21 cellular contexts compared by ENCODE assay signal in genomic region chr14:26088260-26088659, GRCh38.
"Had no signal": no experiment of that assay in that cellular context is flagged by ENCODE, and none has a peak within 500 bp of the region (broad histone marks: within the 10 kb centered on the region; RNA-seq: fewer than 3 reads in every experiment).

No MANE protein-coding gene starts in this region.

- H3K4me3 Mint-ChIP-seq: activated T-helper 17 cell treated with anti-CD3 and anti-CD28 coated beads, Interleukin-2, amount 50 U/mL, for 72 hours; dendritic cell treated with granulocyte-macrophage colony-stimulating factor and Interleukin-4, amounts not matched to agents 40 ng/mL and 50 ng/mL, for 4 days; effector memory CD8-positive, alpha-beta T cell; memory B cell; naive thymus-derived CD8-positive, alpha-beta T cell; stimulated activated effector memory CD8-positive, alpha-beta T cell treated with anti-CD3 and anti-CD28 coated beads, Interleukin-12 subunit alpha, Interleukin-12 subunit beta, amount 100 ng/mL, for 72 hours had no signal

- ATAC-seq: activated T-helper 17 cell treated with anti-CD3 and anti-CD28 coated beads, Interleukin-2, amount 50 U/mL, for 72 hours; effector memory CD8-positive, alpha-beta T cell; heart left ventricle; left ventricle myocardium superior; naive thymus-derived CD8-positive, alpha-beta T cell; stimulated activated effector memory CD8-positive, alpha-beta T cell treated with anti-CD3 and anti-CD28 coated beads, Interleukin-12 subunit alpha, Interleukin-12 subunit beta, amount 100 ng/mL, for 72 hours had no signal

- H3K36me3 ChIP-seq: brain microvascular endothelial cell, heart left ventricle, neutrophil had no signal

- H3K27me3 ChIP-seq: brain microvascular endothelial cell, heart left ventricle, neutrophil had no signal

- H3K4me1 Mint-ChIP-seq: activated T-helper 17 cell treated with anti-CD3 and anti-CD28 coated beads, Interleukin-2, amount 50 U/mL, for 72 hours; memory B cell; naive thymus-derived CD8-positive, alpha-beta T cell; stimulated activated effector memory CD8-positive, alpha-beta T cell treated with anti-CD3 and anti-CD28 coated beads, Interleukin-12 subunit alpha, Interleukin-12 subunit beta, amount 100 ng/mL, for 72 hours had no signal

- H3K36me3 Mint-ChIP-seq: memory B cell; naive thymus-derived CD8-positive, alpha-beta T cell; stimulated activated effector memory CD8-positive, alpha-beta T cell treated with anti-CD3 and anti-CD28 coated beads, Interleukin-12 subunit alpha, Interleukin-12 subunit beta, amount 100 ng/mL, for 72 hours had no signal

- H3K79me2 ChIP-seq: parathyroid adenoma had no signal

- H3K27ac ChIP-seq: brain microvascular endothelial cell, epithelial cell of prostate, heart left ventricle, neutrophil, parathyroid adenoma had no signal

- H3K4me1 ChIP-seq: heart left ventricle, parathyroid adenoma had no signal

- H3K9me3 ChIP-seq: neutrophil had no signal

- DNase-seq: activated CD4-positive, alpha-beta T cell treated with anti-CD3 and anti-CD28 coated beads for 1 hour; activated CD4-positive, alpha-beta T cell treated with anti-CD3 and anti-CD28 coated beads, Interleukin-2, amount 50 U/mL, for 4 hours; activated naive CD4-positive, alpha-beta T cell treated with Interleukin-2 at 50 U/mL for 16 hours; activated T-cell treated with anti-CD3 and anti-CD28 coated beads for 4 hours; anterior cingulate cortex; brain microvascular endothelial cell; effector memory CD8-positive, alpha-beta T cell; heart left ventricle; kidney glomerular epithelial cell; left ventricle myocardium superior; naive thymus-derived CD8-positive, alpha-beta T cell; stimulated activated CD4-positive, alpha-beta T cell treated with anti-CD3 and anti-CD28 coated beads, Interleukin-12 subunit alpha, Interleukin-12 subunit beta, amount 100 ng/mL, for 4 hours; stimulated activated CD4-positive, alpha-beta T cell treated with anti-CD3 and anti-CD28 coated beads, Interleukin-2, amount 100 ng/mL, for 24 hours; T-helper 9 cell had no signal

- H2AFZ ChIP-seq: parathyroid adenoma had no signal

- H3K27ac Mint-ChIP-seq: activated T-helper 17 cell treated with anti-CD3 and anti-CD28 coated beads, Interleukin-2, amount 50 U/mL, for 72 hours; dendritic cell treated with granulocyte-macrophage colony-stimulating factor and Interleukin-4, amounts not matched to agents 40 ng/mL and 50 ng/mL, for 4 days; effector memory CD8-positive, alpha-beta T cell; memory B cell; naive thymus-derived CD8-positive, alpha-beta T cell; stimulated activated effector memory CD8-positive, alpha-beta T cell treated with anti-CD3 and anti-CD28 coated beads, Interleukin-12 subunit alpha, Interleukin-12 subunit beta, amount 100 ng/mL, for 72 hours had no signal

- H3K27me3 Mint-ChIP-seq: activated T-helper 17 cell treated with anti-CD3 and anti-CD28 coated beads, Interleukin-2, amount 50 U/mL, for 72 hours; dendritic cell treated with granulocyte-macrophage colony-stimulating factor and Interleukin-4, amounts not matched to agents 40 ng/mL and 50 ng/mL, for 4 days; effector memory CD8-positive, alpha-beta T cell; memory B cell; naive thymus-derived CD8-positive, alpha-beta T cell had no signal

- H3K4me3 ChIP-seq: heart left ventricle had no signal
